ENCODE assay signal across 8 cellular contexts in the genomic region with DNA sequence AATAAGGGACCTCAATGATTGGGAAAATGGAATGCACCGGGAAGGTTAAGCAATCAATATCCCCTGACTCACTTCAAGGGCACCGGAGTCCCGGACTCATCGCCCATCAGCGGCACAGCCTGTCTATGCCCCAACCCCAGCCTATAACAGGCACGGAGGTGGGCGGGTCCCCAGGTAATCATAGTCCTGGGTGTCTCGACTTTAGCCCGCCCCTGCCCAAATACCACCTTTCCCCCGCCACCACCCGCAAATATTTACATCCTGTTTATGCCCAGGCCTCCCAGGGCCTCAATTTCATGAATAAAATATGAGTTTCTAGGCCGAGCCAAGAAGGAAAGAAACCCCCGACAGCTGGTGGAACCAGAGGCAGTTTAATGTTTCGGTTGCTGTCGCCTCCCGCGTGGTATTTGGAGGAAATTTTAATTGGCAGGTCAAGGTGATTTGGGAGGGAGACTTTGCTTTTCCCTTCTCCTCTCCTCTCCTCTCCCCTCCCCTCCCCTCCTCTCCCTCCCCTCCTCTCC. TPM values are rescaled to one million over a fixed set of nuclear protein-coding genes. Genes with fewer than 3 reads are reported as not detected.
DNase-seq lines count a peak whose midpoint lies in the region; ATAC-seq and TF ChIP-seq lines count a peak whose summit lies in the region.

No MANE protein-coding gene starts in this region.

- H3K4me3 ChIP-seq in AG10803 (ENCODE audit: low read length), result peak overlapping the region; percentile 54
- peak overlapping the region; percentile 75 for H3K4me3 ChIP-seq in SU-DHL-6 (ENCODE audit: insufficient read depth, low read length, poor library complexity, severe bottlenecking)
- H3K4me3 ChIP-seq in astrocyte of the cerebellum (ENCODE audit: low read depth, low read length), result peak overlapping the region; percentile 40

- H3K36me3 ChIP-seq in SU-DHL-6 (ENCODE audit: low read length), result no peaks in the 10 kb centered on the region

- peak overlapping the region; percentile 97 for H3K4me2 ChIP-seq in SU-DHL-6 (ENCODE audit: low read depth, low read length, poor library complexity, severe bottlenecking)

- no peaks in the 10 kb centered on the region for H3K9me3 ChIP-seq in SU-DHL-6 (ENCODE audit: insufficient read depth, low read length)

- peak; percentile 79 for DNase-seq in AG10803 (ENCODE audit: low read depth)
- peak; percentile 83 for DNase-seq in NAMALWA (ENCODE audit: low spot score)
- DNase-seq in astrocyte of the cerebellum (ENCODE audit: low read depth), result peak; percentile 74
- DNase-seq in hypothalamus (lab: John Stamatoyannopoulos, UW), result peak in 30 of 51 donors; percentile 10 to 74 (median 44)
- DNase-seq in renal cortical epithelial cell (ENCODE audit: low read depth), result peak; percentile 85

- no peaks in the 10 kb centered on the region for H4K20me1 ChIP-seq in SU-DHL-6 (ENCODE audit: low read depth, low read length)

- H3F3A ChIP-seq in SU-DHL-6 (ENCODE audit: insufficient read depth), result peaks cover 3% of the 10 kb centered on the region; the same call in 1 of the 2 replicates

- ATAC-seq in GM19035 (IDR thresholded peaks at IDR 0.05; ENCODE audit: unreplicated experiment) (peak; percentile 34), HG03571 (IDR thresholded peaks at IDR 0.05; ENCODE audit: unreplicated experiment) (no peak)

- in situ Hi-C loops in astrocyte of the cerebellum (cut with HindIII; ENCODE audit: low sequenced_read_pairs), result no loop called here

- H3K9ac ChIP-seq in SU-DHL-6 (ENCODE audit: low read length), result no peak overlapping the region; the same call in 1 of the 2 replicates

- peak overlapping the region; percentile 94 for H2AFZ ChIP-seq in SU-DHL-6 (ENCODE audit: low read depth, low read length, severe bottlenecking)

- no peaks in the 10 kb centered on the region for H3K79me2 ChIP-seq in SU-DHL-6 (ENCODE audit: insufficient read depth, low read length)

- TF ChIP-seq CTCF in AG10803 (conservative IDR thresholded peaks at IDR 0.05; ENCODE audit: low read length) (no peak), SU-DHL-6 (IDR thresholded peaks at IDR 0.05; ENCODE audit: insufficient read depth, low read length, poor library complexity, severe bottlenecking) (no peak), astrocyte of the cerebellum (IDR thresholded peaks at IDR 0.05; ENCODE audit: low read depth, low read length, missing control alignments) (no peak)

- no peaks in the 10 kb centered on the region for H3K27me3 ChIP-seq in SU-DHL-6 (ENCODE audit: low read length)

- H3K9me2 ChIP-seq in SU-DHL-6 (replicated peaks; ENCODE audit: insufficient read depth, low read length), result no peaks in the 10 kb centered on the region

- no peak overlapping the region for H3K27ac ChIP-seq in SU-DHL-6 (ENCODE audit: low read depth, low read length)

RNA-seq across cellular contexts. Expression of gene RFC2, which starts 15.6 kb away (rescaled TPM):
- total RNA-seq in renal cortical epithelial cell, result 8.8 and 24.7 TPM in 2 replicates

RNA-seq across cellular contexts. Expression of gene CLIP2, which starts 19.4 kb away (rescaled TPM):
- total RNA-seq in renal cortical epithelial cell, result 23.6 and 44.9 TPM in 2 replicates
